ENCODE assay signal across 18 cellular contexts in genomic region chr3:46877671-46878125, GRCh38. TPM values are rescaled to one million over a fixed set of nuclear protein-coding genes. Genes with fewer than 3 reads are reported as not detected.
DNase-seq lines count a peak whose midpoint lies in the region; ATAC-seq and TF ChIP-seq lines count a peak whose summit lies in the region.
"Had no signal": no experiment of that assay in that cellular context is flagged by ENCODE, and none has a peak within 500 bp of the region (broad histone marks: within the 10 kb centered on the region; RNA-seq: fewer than 3 reads in every experiment).

PTH1R (plus strand) TSS chr3:46877721; CDS start chr3:46883560, 5,839 bp downstream.

- H3K9me3 ChIP-seq in heart right ventricle (no peaks in the 10 kb centered on the region), vagina (no peaks in the 10 kb centered on the region)
- H3K9me3 ChIP-seq: Peyer's patch, transverse colon had no signal

- DNase-seq in left ventricle myocardium superior (no peak), heart right ventricle (no peak), left lobe of liver (ENCODE audit: low spot score) (no peak), omental fat pad (ENCODE audit: low spot score) (no peak), vagina (ENCODE audit: extremely low spot score in 2 of 2) (no peak), AML-193 (lab: John Stamatoyannopoulos, UW) (no peak), C1 segment of cervical spinal cord (lab: John Stamatoyannopoulos, UW) (no peak), cerebellum (ENCODE audit: low spot score) (no peak)
- DNase-seq: ACHN; activated CD4-positive, alpha-beta T cell treated with anti-CD3 and anti-CD28 coated beads for 4 hours; CD8-positive, alpha-beta T cell; midbrain; NCI-H1436; Peyer's patch; transverse colon had no signal

- peak within 1 kb of the TSS in 1 of 10 donors; percentile 25 for H3K27ac ChIP-seq in heart right ventricle
- H3K27ac ChIP-seq in vagina: peak within 1 kb of the TSS; percentile 63
- H3K27ac ChIP-seq: Peyer's patch had no signal

- 92% methylated on average over 5 of the region's 5 CpGs for WGBS in heart right ventricle, 2 donors

- H3K4me3 ChIP-seq in heart right ventricle (no peak within 1 kb of the TSS), vagina (no peak within 1 kb of the TSS)
- H3K4me3 ChIP-seq: Peyer's patch, skin epidermis, transverse colon had no signal

- intact Hi-C loops in left ventricle myocardium superior (cut with micrococcal nuclease): no loop called here
- intact Hi-C loops in heart right ventricle (cut with DNase I): no loop called here
- intact Hi-C loops in vagina (cut with DNase I): no loop called here

- no peaks in the 10 kb centered on the region for H3K36me3 ChIP-seq in heart right ventricle
- no peaks in the 10 kb centered on the region for H3K36me3 ChIP-seq in vagina
- H3K36me3 ChIP-seq: Peyer's patch, transverse colon had no signal

- peaks cover 14 to 53% (median 28%) of the 10 kb centered on the region in 9 donors for H3K4me1 ChIP-seq in heart right ventricle
- peaks cover 50% of the 10 kb centered on the region for H3K4me1 ChIP-seq in vagina

- no peak for TF ChIP-seq POLR2A in vagina (IDR thresholded peaks at IDR 0.05)

- peaks cover 0 to 28% (median 20%) of the 10 kb centered on the region in 7 donors for H3K27me3 ChIP-seq in heart right ventricle
- no peaks in the 10 kb centered on the region for H3K27me3 ChIP-seq in vagina

- TF ChIP-seq CTCF in heart right ventricle (IDR thresholded peaks at IDR 0.05): no peak
- no peak for TF ChIP-seq CTCF in omental fat pad (IDR thresholded peaks at IDR 0.05)
- no peak for TF ChIP-seq CTCF in vagina (IDR thresholded peaks at IDR 0.05)

- ATAC-seq in left ventricle myocardium superior: no peak
- ATAC-seq in heart right ventricle: no peak
- ATAC-seq in left lobe of liver: no peak
- ATAC-seq in omental fat pad (ENCODE audit: low FRiP score): no peak
- ATAC-seq: CD8-positive, alpha-beta T cell; SK-N-SH treated with all-trans-retinoic acid at 6 μM for 48 hours had no signal

RNA-seq across cellular contexts. Expression of gene PTH1R, which starts in this region (rescaled TPM):
- total RNA-seq in left ventricle myocardium superior (13.0 TPM), heart right ventricle (10 to 100 TPM in 2 of 10 donors, 1 to 10 TPM in 8; 1.5 to 18.5 (median 3.0) TPM), left lobe of liver (24.6 TPM), omental fat pad (10 to 100 TPM; 16.1 to 32.3 (median 17.9) TPM), vagina (13.0 TPM), cerebellum (4.4 TPM)
- polyA plus RNA-seq in heart right ventricle: 10 to 100 TPM; 12.8 to 89.8 TPM
- total RNA-seq: CD8-positive, alpha-beta T cell; Daoy had no signal
